1 cellular context compared by ENCODE assay signal in the genomic region with DNA sequence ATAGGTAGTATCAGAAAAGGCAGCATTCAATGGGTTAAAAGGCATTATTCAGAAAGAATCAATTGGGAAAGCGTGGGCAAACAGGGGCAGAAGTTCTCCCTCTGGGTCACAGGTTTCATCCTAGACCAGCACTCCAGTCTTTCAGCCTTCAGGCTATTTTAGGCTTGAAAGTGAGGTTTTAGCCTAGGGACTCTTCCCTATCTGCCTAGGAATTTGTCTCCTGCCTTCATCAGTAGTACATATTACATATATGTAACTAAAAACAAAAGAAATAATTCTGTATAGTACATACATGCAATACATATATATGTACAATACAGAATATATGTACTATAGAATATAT.
TF ChIP-seq lines count a peak whose summit lies in the region.

No MANE protein-coding gene starts in this region.

TF ChIP-seq in WTC11, 78 proteins besides CTCF, POLR2A, EP300 and RAD21 (continued from another document):
- TF ChIP-seq, protein P1, sequence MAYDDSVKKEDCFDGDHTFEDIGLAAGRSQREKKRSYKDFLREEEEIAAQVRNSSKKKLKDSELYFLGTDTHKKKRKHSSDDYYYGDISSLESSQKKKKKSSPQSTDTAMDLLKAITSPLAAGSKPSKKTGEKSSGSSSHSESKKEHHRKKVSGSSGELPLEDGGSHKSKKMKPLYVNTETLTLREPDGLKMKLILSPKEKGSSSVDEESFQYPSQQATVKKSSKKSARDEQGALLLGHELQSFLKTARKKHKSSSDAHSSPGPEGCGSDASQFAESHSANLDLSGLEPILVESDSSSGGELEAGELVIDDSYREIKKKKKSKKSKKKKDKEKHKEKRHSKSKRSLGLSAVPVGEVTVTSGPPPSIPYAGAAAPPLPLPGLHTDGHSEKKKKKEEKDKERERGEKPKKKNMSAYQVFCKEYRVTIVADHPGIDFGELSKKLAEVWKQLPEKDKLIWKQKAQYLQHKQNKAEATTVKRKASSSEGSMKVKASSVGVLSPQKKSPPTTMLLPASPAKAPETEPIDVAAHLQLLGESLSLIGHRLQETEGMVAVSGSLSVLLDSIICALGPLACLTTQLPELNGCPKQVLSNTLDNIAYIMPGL (CRISPR knock-in tag; IDR thresholded peaks at IDR 0.05) = no peak
- TF ChIP-seq TEAD1 (CRISPR knock-in tag; IDR thresholded peaks at IDR 0.05) = no peak
- TF ChIP-seq, protein P2, sequence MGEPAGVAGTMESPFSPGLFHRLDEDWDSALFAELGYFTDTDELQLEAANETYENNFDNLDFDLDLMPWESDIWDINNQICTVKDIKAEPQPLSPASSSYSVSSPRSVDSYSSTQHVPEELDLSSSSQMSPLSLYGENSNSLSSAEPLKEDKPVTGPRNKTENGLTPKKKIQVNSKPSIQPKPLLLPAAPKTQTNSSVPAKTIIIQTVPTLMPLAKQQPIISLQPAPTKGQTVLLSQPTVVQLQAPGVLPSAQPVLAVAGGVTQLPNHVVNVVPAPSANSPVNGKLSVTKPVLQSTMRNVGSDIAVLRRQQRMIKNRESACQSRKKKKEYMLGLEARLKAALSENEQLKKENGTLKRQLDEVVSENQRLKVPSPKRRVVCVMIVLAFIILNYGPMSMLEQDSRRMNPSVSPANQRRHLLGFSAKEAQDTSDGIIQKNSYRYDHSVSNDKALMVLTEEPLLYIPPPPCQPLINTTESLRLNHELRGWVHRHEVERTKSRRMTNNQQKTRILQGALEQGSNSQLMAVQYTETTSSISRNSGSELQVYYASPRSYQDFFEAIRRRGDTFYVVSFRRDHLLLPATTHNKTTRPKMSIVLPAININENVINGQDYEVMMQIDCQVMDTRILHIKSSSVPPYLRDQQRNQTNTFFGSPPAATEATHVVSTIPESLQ (CRISPR knock-in tag; IDR thresholded peaks at IDR 0.05) = no peak
- TF ChIP-seq TP53 (CRISPR knock-in tag; IDR thresholded peaks at IDR 0.05) = no peak
- no peak for TF ChIP-seq ZNF232 (CRISPR knock-in tag; IDR thresholded peaks at IDR 0.05)
- TF ChIP-seq CBFB (CRISPR knock-in tag; IDR thresholded peaks at IDR 0.05; ENCODE audit: low read depth) = no peak
- TF ChIP-seq, protein P3, sequence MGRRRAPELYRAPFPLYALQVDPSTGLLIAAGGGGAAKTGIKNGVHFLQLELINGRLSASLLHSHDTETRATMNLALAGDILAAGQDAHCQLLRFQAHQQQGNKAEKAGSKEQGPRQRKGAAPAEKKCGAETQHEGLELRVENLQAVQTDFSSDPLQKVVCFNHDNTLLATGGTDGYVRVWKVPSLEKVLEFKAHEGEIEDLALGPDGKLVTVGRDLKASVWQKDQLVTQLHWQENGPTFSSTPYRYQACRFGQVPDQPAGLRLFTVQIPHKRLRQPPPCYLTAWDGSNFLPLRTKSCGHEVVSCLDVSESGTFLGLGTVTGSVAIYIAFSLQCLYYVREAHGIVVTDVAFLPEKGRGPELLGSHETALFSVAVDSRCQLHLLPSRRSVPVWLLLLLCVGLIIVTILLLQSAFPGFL (CRISPR knock-in tag; IDR thresholded peaks at IDR 0.05; ENCODE audit: borderline replicate concordance) = no peak
- TF ChIP-seq RORB (CRISPR knock-in tag; IDR thresholded peaks at IDR 0.05) = no peak
- TF ChIP-seq GABPB1 (CRISPR knock-in tag; IDR thresholded peaks at IDR 0.05) = no peak
- TF ChIP-seq HMGA2 (CRISPR knock-in tag; IDR thresholded peaks at IDR 0.05) = no peak
- no peak for TF ChIP-seq ETV6 (CRISPR knock-in tag; IDR thresholded peaks at IDR 0.05)
